36 cellular contexts compared by ENCODE assay signal in genomic region chr7:46463170-46463569, GRCh38.
"Had no signal": no experiment of that assay in that cellular context is flagged by ENCODE, and none has a peak within 500 bp of the region (broad histone marks: within the 10 kb centered on the region; RNA-seq: fewer than 3 reads in every experiment).

No MANE protein-coding gene starts in this region.

- H3K27me3 ChIP-seq: adrenal gland, body of pancreas, brain microvascular endothelial cell, cardiac muscle cell had no signal

- FAIRE-seq: astrocyte, bronchial epithelial cell, TTC549 had no signal

- H3K36me3 ChIP-seq: adrenal gland, brain microvascular endothelial cell, cardiac muscle cell had no signal

- DNase-seq: activated B cell treated with CpG ODN at 0.5 μM for 24 hours; activated CD4-positive, alpha-beta memory T cell treated with anti-CD3 and anti-CD28 coated beads for 36 hours; activated CD4-positive, alpha-beta T cell treated with anti-CD3 and anti-CD28 coated beads for 4 hours; activated CD4-positive, alpha-beta T cell treated with anti-CD3 and anti-CD28 coated beads, Interleukin-2, amount 10 ng/mL, durations not matched to agents 24 days and 14 days; activated CD4-positive, alpha-beta T cell treated with anti-CD3 and anti-CD28 coated beads, Interleukin-2, amount 50 U/mL, for 1 hour; activated CD4-positive, alpha-beta T cell treated with anti-CD3 and anti-CD28 coated beads, Interleukin-2, amount 50 U/mL, for 4 hours; activated CD4-positive, CD25-positive, alpha-beta regulatory T cell treated with anti-CD3 and anti-CD28 coated beads, Interleukin-2, amount 50 U/mL, for 72 hours; activated CD8-positive, alpha-beta memory T cell treated with anti-CD3 and anti-CD28 coated beads, Interleukin-2, amount 50 U/mL, for 4 hours; activated CD8-positive, alpha-beta T cell treated with anti-CD3 and anti-CD28 coated beads for 36 hours; activated effector memory CD4-positive, alpha-beta T cell treated with anti-CD3 and anti-CD28 coated beads, Interleukin-2, amount 50 U/mL, for 16 hours; activated gamma-delta T cell treated with Interleukin-2 at 50 U/mL for 16 hours; activated naive CD4-positive, alpha-beta T cell; activated naive CD4-positive, alpha-beta T cell treated with anti-CD3 and anti-CD28 coated beads for 36 hours; activated naive CD4-positive, alpha-beta T cell treated with anti-CD3 and anti-CD28 coated beads, Interleukin-2, amount 50 U/mL, for 16 hours; activated naive CD8-positive, alpha-beta T cell treated with anti-CD3 and anti-CD28 coated beads for 36 hours; activated T-cell treated with anti-CD3 and anti-CD28 coated beads for 4 hours; activated T-cell treated with anti-CD3 and anti-CD28 coated beads, Interleukin-2, amount 50 U/mL, for 1 hour; activated T-cell treated with anti-CD3 and anti-CD28 coated beads, Interleukin-2, amount 50 U/mL, for 4 hours; activated T-cell treated with anti-CD3 and anti-CD28 coated beads, Interleukin-2, amount 50 U/mL, for 72 hours; adrenal gland; amniotic stem cell; aorta; body of pancreas; brain microvascular endothelial cell; caudate nucleus; cerebellar nuclear complex; T-helper 1 cell; T-helper 2 cell; T-helper 9 cell had no signal

- H3K27ac ChIP-seq: adrenal gland, body of pancreas, brain microvascular endothelial cell, cardiac muscle cell, VCaP had no signal

- ATAC-seq: activated CD8-positive, alpha-beta T cell treated with anti-CD3 and anti-CD28 coated beads for 36 hours; activated naive CD4-positive, alpha-beta T cell treated with anti-CD3 and anti-CD28 coated beads, Interleukin-2, amount 50 U/mL, for 72 hours; activated T-cell treated with anti-CD3 and anti-CD28 coated beads, Interleukin-2, amount 50 U/mL, for 4 hours; activated T-cell treated with anti-CD3 and anti-CD28 coated beads, Interleukin-2, amount 50 U/mL, for 72 hours; activated T-helper 17 cell treated with anti-CD3 and anti-CD28 coated beads, Interleukin-2, amount 50 U/mL, for 72 hours; body of pancreas had no signal

- H3K4me1 ChIP-seq: adrenal gland, body of pancreas had no signal

- H3K4me3 ChIP-seq: adrenal gland, body of pancreas, cardiac muscle cell had no signal
